Comparison of ENCODE assay signal across 20 cellular contexts in the genomic region with DNA sequence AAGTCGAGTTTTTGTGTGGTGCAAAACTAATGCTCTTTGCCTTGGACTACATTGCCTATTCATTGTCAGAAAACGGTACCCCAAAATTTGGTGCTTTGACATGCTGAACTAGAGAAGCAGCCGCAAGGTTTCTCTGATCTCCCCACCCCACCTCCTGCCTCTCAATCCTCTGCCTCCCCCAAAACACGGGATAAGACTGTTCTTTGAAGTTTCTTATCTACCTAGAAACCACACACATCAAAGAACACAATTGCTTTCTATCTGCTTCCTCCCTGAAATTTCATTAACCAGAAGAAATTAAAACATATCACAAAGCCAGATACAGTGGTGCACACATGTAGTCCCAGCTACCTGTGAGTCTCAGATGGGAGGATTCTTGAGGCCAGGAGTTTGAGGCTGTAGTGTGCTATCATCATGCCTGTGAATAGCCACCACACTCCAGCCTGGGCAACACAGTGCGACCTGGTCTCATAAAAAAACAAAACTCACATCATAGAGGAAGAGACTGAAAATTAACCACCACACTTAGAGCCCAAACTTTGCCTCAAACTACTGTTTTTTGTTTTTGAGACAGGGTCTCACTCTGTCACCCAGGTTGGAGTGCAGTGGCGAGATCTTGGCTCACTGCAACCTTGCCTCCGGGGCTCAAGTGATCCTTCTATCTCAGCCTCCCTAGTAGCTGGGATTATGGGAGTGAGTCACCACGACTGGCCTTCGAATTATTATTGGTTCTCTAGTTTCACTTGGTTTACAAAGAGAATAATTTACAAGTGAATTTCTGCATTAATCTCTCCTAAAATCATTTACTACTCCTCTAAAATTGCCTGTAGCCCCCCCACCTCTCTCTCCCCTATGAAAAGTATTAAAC. TPM values are rescaled to one million over a fixed set of nuclear protein-coding genes. Genes with fewer than 3 reads are reported as not detected.
DNase-seq lines count a peak whose midpoint lies in the region; ATAC-seq, FAIRE-seq and TF ChIP-seq lines count a peak whose summit lies in the region.
"Had no signal": no experiment of that assay in that cellular context is flagged by ENCODE, and none has a peak within 500 bp of the region (broad histone marks: within the 10 kb centered on the region; RNA-seq: fewer than 3 reads in every experiment).

No MANE protein-coding gene starts in this region.

- H3K4me3 Mint-ChIP-seq in activated CD4-positive, alpha-beta T cell treated with anti-CD3 and anti-CD28 coated beads, Interleukin-2, amount 10 ng/mL, durations not matched to agents 7 days and 5 days: peak overlapping the region; percentile 10
- H3K4me3 Mint-ChIP-seq in activated naive CD8-positive, alpha-beta T cell treated with anti-CD3 and anti-CD28 coated beads, Interleukin-2, amount 50 U/mL, for 24 hours: no peak overlapping the region
- H3K4me3 Mint-ChIP-seq: activated B cell treated with CpG ODN at 0.5 μM for 24 hours had no signal

- H3K4me1 Mint-ChIP-seq in activated CD4-positive, alpha-beta T cell treated with anti-CD3 and anti-CD28 coated beads, Interleukin-2, amount 10 ng/mL, durations not matched to agents 7 days and 5 days: peaks cover 73% of the 10 kb centered on the region
- H3K4me1 Mint-ChIP-seq in activated naive CD8-positive, alpha-beta T cell treated with anti-CD3 and anti-CD28 coated beads, Interleukin-2, amount 50 U/mL, for 24 hours: peaks cover 74% of the 10 kb centered on the region

- FAIRE-seq in HTR-8/SVneo (lab: Jason Lieb, UNC): no peak
- FAIRE-seq: A204.1 had no signal

- H3K27me3 ChIP-seq in osteoblast (ENCODE audit: insufficient read depth, low read length): no peaks in the 10 kb centered on the region
- H3K27me3 ChIP-seq: upper lobe of left lung had no signal

- H2AFZ ChIP-seq in osteoblast (ENCODE audit: low read length): no peak overlapping the region

- POLR2A ChIA-PET in activated CD4-positive, alpha-beta T cell treated with anti-CD3 and anti-CD28 coated beads, Interleukin-2, amount 10 ng/mL, durations not matched to agents 7 days and 5 days (lab: Charles Lee): interaction anchor here (0.6 kb wide), 1 partner anchor 27 kb away, joined by 3 read pairs; no protein-coding TSS in a partner anchor

- H4K20me1 ChIP-seq in osteoblast (ENCODE audit: insufficient read depth, low read length): peaks cover 4% of the 10 kb centered on the region

- H3K27me3 Mint-ChIP-seq in activated CD4-positive, alpha-beta T cell treated with anti-CD3 and anti-CD28 coated beads, Interleukin-2, amount 10 ng/mL, durations not matched to agents 7 days and 5 days: no peaks in the 10 kb centered on the region
- no peaks in the 10 kb centered on the region for H3K27me3 Mint-ChIP-seq in activated naive CD8-positive, alpha-beta T cell treated with anti-CD3 and anti-CD28 coated beads, Interleukin-2, amount 50 U/mL, for 24 hours
- H3K27me3 Mint-ChIP-seq: activated B cell treated with CpG ODN at 0.5 μM for 24 hours had no signal

- DNase-seq in activated CD4-positive, alpha-beta T cell treated with anti-CD3 and anti-CD28 coated beads, Interleukin-2, amount 10 ng/mL, durations not matched to agents 7 days and 5 days: peak; percentile 26
- no peak for DNase-seq in activated CD4-positive, alpha-beta T cell treated with anti-CD3 and anti-CD28 coated beads for 48 hours
- DNase-seq in Daoy (ENCODE audit: low read depth) (peak; percentile 23), SW480 (ENCODE audit: low spot score) (peak; percentile 28), germinal center (ENCODE audit: low spot score) (no peak), osteoblast (ENCODE audit: insufficient read length, low spot score, missing footprints) (no peak), HTR-8/SVneo (ENCODE audit: insufficient read length, low spot score) (no peak)
- no peak for DNase-seq in activated naive CD8-positive, alpha-beta T cell treated with anti-CD3 and anti-CD28 coated beads, Interleukin-2, amount 50 U/mL, for 24 hours
- DNase-seq: activated B cell treated with CpG ODN at 0.5 μM for 24 hours, caudate nucleus, DND-41, GOT3, left ventricle myocardium inferior, NCI-H1048, NCI-H2081 treated with DMSO at 0.1 percent for 48 hours, NCI-H510A, right cardiac atrium had no signal

- CTCF ChIA-PET in activated CD4-positive, alpha-beta T cell treated with anti-CD3 and anti-CD28 coated beads, Interleukin-2, amount 10 ng/mL, durations not matched to agents 7 days and 5 days (lab: Charles Lee): interaction anchor here (0.6 kb wide), 1 partner anchor 104 kb away, joined by 3 read pairs; no protein-coding TSS in a partner anchor

- H3K36me3 ChIP-seq in osteoblast (ENCODE audit: insufficient read depth, low read length): peaks cover 9% of the 10 kb centered on the region

- H3K27ac Mint-ChIP-seq in activated CD4-positive, alpha-beta T cell treated with anti-CD3 and anti-CD28 coated beads, Interleukin-2, amount 10 ng/mL, durations not matched to agents 7 days and 5 days: peak overlapping the region; percentile 81
- peak overlapping the region; percentile 12 for H3K27ac Mint-ChIP-seq in activated naive CD8-positive, alpha-beta T cell treated with anti-CD3 and anti-CD28 coated beads, Interleukin-2, amount 50 U/mL, for 24 hours
- H3K27ac Mint-ChIP-seq: activated B cell treated with CpG ODN at 0.5 μM for 24 hours had no signal

- no peak for TF ChIP-seq CTCF in osteoblast (IDR thresholded peaks at IDR 0.05; ENCODE audit: extremely low read depth, low read depth, low read length)

- H3K79me2 ChIP-seq in osteoblast (ENCODE audit: insufficient read depth, low read length): peaks cover 23% of the 10 kb centered on the region

- peaks cover 22% of the 10 kb centered on the region for H3K36me3 Mint-ChIP-seq in activated CD4-positive, alpha-beta T cell treated with anti-CD3 and anti-CD28 coated beads, Interleukin-2, amount 10 ng/mL, durations not matched to agents 7 days and 5 days (ENCODE audit: low read depth)
- peaks cover 31% of the 10 kb centered on the region for H3K36me3 Mint-ChIP-seq in activated naive CD8-positive, alpha-beta T cell treated with anti-CD3 and anti-CD28 coated beads, Interleukin-2, amount 50 U/mL, for 24 hours (ENCODE audit: low read depth)

- H3K4me3 ChIP-seq in osteoblast (ENCODE audit: insufficient read depth, low read length): no peak overlapping the region
- H3K4me3 ChIP-seq: left ventricle myocardium inferior, upper lobe of left lung had no signal

- peaks cover 16% of the 10 kb centered on the region for H3K4me1 ChIP-seq in osteoblast (ENCODE audit: insufficient read depth, low read length)

- H3K9me3 Mint-ChIP-seq in activated CD4-positive, alpha-beta T cell treated with anti-CD3 and anti-CD28 coated beads, Interleukin-2, amount 10 ng/mL, durations not matched to agents 7 days and 5 days: no peaks in the 10 kb centered on the region
- no peaks in the 10 kb centered on the region for H3K9me3 Mint-ChIP-seq in activated naive CD8-positive, alpha-beta T cell treated with anti-CD3 and anti-CD28 coated beads, Interleukin-2, amount 50 U/mL, for 24 hours
- H3K9me3 Mint-ChIP-seq: activated B cell treated with CpG ODN at 0.5 μM for 24 hours had no signal

- no peak overlapping the region for H3K27ac ChIP-seq in osteoblast (ENCODE audit: low read depth, low read length)
- H3K27ac ChIP-seq: C4-2B, left ventricle myocardium inferior, upper lobe of left lung had no signal

- ATAC-seq in activated naive CD8-positive, alpha-beta T cell treated with anti-CD3 and anti-CD28 coated beads, Interleukin-2, amount 50 U/mL, for 24 hours: no peak
- ATAC-seq: right cardiac atrium had no signal

- H3K9me3 ChIP-seq in osteoblast (ENCODE audit: low read depth, low read length): no peaks in the 10 kb centered on the region
- H3K9me3 ChIP-seq: left ventricle myocardium inferior, upper lobe of left lung had no signal

- no peak overlapping the region for H3K4me2 ChIP-seq in osteoblast (ENCODE audit: insufficient read depth, low read length)

RNA-seq across cellular contexts. Expression of a gene that starts 2.7 kb away (rescaled TPM):
- total RNA-seq in activated CD4-positive, alpha-beta T cell treated with anti-CD3 and anti-CD28 coated beads, Interleukin-2, amount 10 ng/mL, durations not matched to agents 7 days and 5 days: 100 to 1,000 TPM; 169 to 191 TPM
- total RNA-seq in Daoy (2014; rRNA removed; shearing (Covaris generic)): 66.4 and 68.4 TPM in 2 replicates
- 92.6 and 93.4 TPM in 2 replicates for total RNA-seq in osteoblast

RNA-seq across cellular contexts. Expression of a gene that starts 9.6 kb away (rescaled TPM):
- total RNA-seq in activated CD4-positive, alpha-beta T cell treated with anti-CD3 and anti-CD28 coated beads, Interleukin-2, amount 10 ng/mL, durations not matched to agents 7 days and 5 days: 10 to 100 TPM; 26.4 to 31.7 TPM
- 58.3 and 64.7 TPM in 2 replicates for total RNA-seq in Daoy (2014; rRNA removed; shearing (Covaris generic))
- total RNA-seq in osteoblast: 25.0 and 25.6 TPM in 2 replicates

RNA-seq across cellular contexts. Expression of a gene that starts 58.2 kb away (rescaled TPM):
- total RNA-seq in activated CD4-positive, alpha-beta T cell treated with anti-CD3 and anti-CD28 coated beads, Interleukin-2, amount 10 ng/mL, durations not matched to agents 7 days and 5 days: 10 to 100 TPM; 32.1 to 34.2 TPM
- 7.5 and 8.8 TPM in 2 replicates for total RNA-seq in Daoy (2014; rRNA removed; shearing (Covaris generic))
- total RNA-seq in osteoblast: 11.2 and 11.8 TPM in 2 replicates

Comparison
In these comparisons a context has a peak if more than half of its experiments do, and no peak if none do; other contexts are left out.
1. DNase-seq: peak in activated CD4-positive, alpha-beta T cell treated with anti-CD3 and anti-CD28 coated beads, Interleukin-2, amount 10 ng/mL, durations not matched to agents 7 days and 5 days (single experiment), Daoy (single experiment) and SW480 (single experiment); none in activated CD4-positive, alpha-beta T cell treated with anti-CD3 and anti-CD28 coated beads for 48 hours (single experiment), activated naive CD8-positive, alpha-beta T cell treated with anti-CD3 and anti-CD28 coated beads, Interleukin-2, amount 50 U/mL, for 24 hours (single experiment), germinal center (single experiment), osteoblast (single experiment) and HTR-8/SVneo (single experiment).